In genomic region chr16:1839554-1839953, GRCh38 we compare ENCODE assay signal across 15 cellular contexts. TPM values are rescaled to one million over a fixed set of nuclear protein-coding genes. Genes with fewer than 3 reads are reported as not detected.
DNase-seq lines count a peak whose midpoint lies in the region; ATAC-seq, FAIRE-seq and TF ChIP-seq lines count a peak whose summit lies in the region.
"Had no signal": no experiment of that assay in that cellular context is flagged by ENCODE, and none has a peak within 500 bp of the region (broad histone marks: within the 10 kb centered on the region; RNA-seq: fewer than 3 reads in every experiment).

No MANE protein-coding gene starts in this region.

- H3K18ac ChIP-seq in H1 (ENCODE audit: extremely low read depth, low read length), result no peak overlapping the region

- no TSS peak for BruUV-seq in PC-3 (replicated peaks; lab: Mats Ljungman, UMichigan)

- FAIRE-seq in H1 (lab: Jason Lieb, UNC), result no peak
- no peak for FAIRE-seq in D721Med (lab: Jason Lieb, UNC)

- no peak overlapping the region for H3K4me2 ChIP-seq in PC-3 (ENCODE audit: low read length)
- no peak overlapping the region for H3K4me2 ChIP-seq in H1 (ENCODE audit: insufficient read depth in 1 of 2, low read depth in 2 of 2, low read length in 2 of 2)
- H3K4me2 ChIP-seq: KMS-11, smooth muscle cell had no signal

- H3K27ac ChIP-seq in PC-3 (ENCODE audit: low read length) (0 out of 2 replicates have a peak overlapping the region, but pooled peaks have one; percentile 12), H1 (ENCODE audit: low read depth, low read length) (no peak overlapping the region), mesodermal cell (ENCODE audit: low read depth, low read length, severe bottlenecking) (peak overlapping the region; percentile 16), upper lobe of left lung (no peak overlapping the region)
- H3K27ac ChIP-seq: KMS-11, suprapubic skin had no signal

- H2AFZ ChIP-seq in PC-3 (ENCODE audit: low read length) (no peak overlapping the region), H1 (ENCODE audit: low read length) (no peak overlapping the region)

- no peak overlapping the region for H2BK120ac ChIP-seq in H1 (replicated peaks; ENCODE audit: low read depth, low read length)

- no peak overlapping the region for H3K23ac ChIP-seq in H1 (ENCODE audit: insufficient read length)

- no peak overlapping the region for H2BK5ac ChIP-seq in H1 (ENCODE audit: low read depth, low read length)

- H2AK5ac ChIP-seq in H1 (ENCODE audit: low read depth, low read length), result no peak overlapping the region

- H3K4me1 ChIP-seq in PC-3 (ENCODE audit: insufficient read depth, low read length), result no peaks in the 10 kb centered on the region
- no peaks in the 10 kb centered on the region for H3K4me1 ChIP-seq in H1 (replicated peaks in 1 of 4; ENCODE audit: control insufficient read depth in 3 of 4, insufficient read depth in 4 of 4, low read length in 3 of 4)
- no peaks in the 10 kb centered on the region for H3K4me1 ChIP-seq in mesodermal cell (ENCODE audit: control insufficient read depth, insufficient read depth, low read length, poor library complexity, severe bottlenecking)
- H3K4me1 ChIP-seq in upper lobe of left lung, result no peaks in the 10 kb centered on the region

- no peaks in the 10 kb centered on the region for H3K9me3 ChIP-seq in PC-3 (ENCODE audit: low read length)
- no peaks in the 10 kb centered on the region for H3K9me3 ChIP-seq in H1 (ENCODE audit: insufficient read depth in 2 of 2, low read depth in 1 of 2, low read length in 1 of 2)
- H3K9me3 ChIP-seq in mesodermal cell (ENCODE audit: control insufficient read depth, low read length), result no peaks in the 10 kb centered on the region
- no peaks in the 10 kb centered on the region for H3K9me3 ChIP-seq in upper lobe of left lung
- H3K9me3 ChIP-seq: suprapubic skin had no signal

- H3K79me2 ChIP-seq in PC-3 (ENCODE audit: low read length) (no peaks in the 10 kb centered on the region), H1 (ENCODE audit: control insufficient read depth in 1 of 2, insufficient read depth in 2 of 2, low read length in 2 of 2) (no peaks in the 10 kb centered on the region)

- no peak overlapping the region for H3K14ac ChIP-seq in H1 (ENCODE audit: insufficient read length)

- H3K4me3 ChIP-seq in PC-3 (ENCODE audit: low read length) (no peak overlapping the region), H1 (ENCODE audit: extremely low read depth in 1 of 4, insufficient read depth in 2 of 4, low read depth in 3 of 4, low read length in 4 of 4) (no peak overlapping the region), mesodermal cell (ENCODE audit: extremely low read depth, insufficient read depth, low read length, poor library complexity, severe bottlenecking) (no peak overlapping the region), upper lobe of left lung (no peak overlapping the region)
- H3K4me3 ChIP-seq: smooth muscle cell, suprapubic skin had no signal

- DNase-seq in GM04503 (ENCODE audit: low read depth) (peak; percentile 42), PC-3 (no peak), H1 (ENCODE audit: low read depth in 1 of 2, low spot score in 2 of 2) (no peak), D721Med (ENCODE audit: insufficient read length, low spot score) (no peak), upper lobe of left lung (no peak)
- DNase-seq: dermis blood vessel endothelial cell, NCI-H526 had no signal

- CTCF ChIA-PET in PC-3 (lab: Charles Lee), result no interaction called here
- CTCF ChIA-PET in H1 (lab: Charles Lee; ENCODE audit: partially characterized antibody), result interaction anchor here (0.6 kb wide), 1 partner anchor 753 kb away, joined by 3 read pairs; no protein-coding TSS in a partner anchor

- H3K56ac ChIP-seq in H1 (replicated peaks; ENCODE audit: insufficient read length, low read depth, low read length), result no peak overlapping the region

- H4K8ac ChIP-seq in H1 (ENCODE audit: extremely low read depth, insufficient read depth, low read length), result peak overlapping the region; percentile 71; the same call in 1 of the 2 replicates

- H2BK12ac ChIP-seq in H1 (ENCODE audit: low read depth, low read length), result no peak overlapping the region

- whole genome bisulfite sequencing in H1 (ENCODE audit: extremely low coverage in 1 of 2, insufficient coverage in 1 of 2, insufficient read length in 1 of 2, insufficient replicate concordance in 2 of 2, low coverage in 1 of 2, low lambda C conversion rate in 2 of 2, missing lambda C conversion rate in 1 of 2), 2 experiments, result 73% methylated on average over 9 of the region's 9 CpGs; no CpG with 5 or more reads in 1 of the 2 experiments
- WGBS in mesodermal cell (ENCODE audit: insufficient coverage in 2 of 2), 2 experiments, result 71 to 83% methylated on average over 8 of the region's 9 CpGs
- WGBS in upper lobe of left lung, 2 donors, result 76 to 82% methylated on average over 9 of the region's 9 CpGs

- no peak overlapping the region for H4K91ac ChIP-seq in H1 (replicated peaks; ENCODE audit: insufficient read length, low read length)

- no peak for TF ChIP-seq EP300 in H1 (IDR thresholded peaks at IDR 0.05; ENCODE audit: borderline replicate concordance in 1 of 2, low read depth in 2 of 2, low read length in 2 of 2)
- TF ChIP-seq EP300 in upper lobe of left lung (IDR thresholded peaks at IDR 0.05), result no peak

- TF ChIP-seq POLR2A in H1 (IDR thresholded peaks at IDR 0.05; ENCODE audit: control extremely low read depth in 1 of 2, low read depth in 2 of 2, low read length in 2 of 2) (no peak), upper lobe of left lung (IDR thresholded peaks at IDR 0.05) (no peak)

- peak; percentile 59 for ATAC-seq in PC-3
- no peak for ATAC-seq in GM19467 (IDR thresholded peaks at IDR 0.05; ENCODE audit: unreplicated experiment)
- ATAC-seq in HG03095 (IDR thresholded peaks at IDR 0.05; ENCODE audit: unreplicated experiment), result no peak
- ATAC-seq in upper lobe of left lung (ENCODE audit: low FRiP score in 2 of 2), result no peak
- ATAC-seq: left lobe of liver had no signal

- H3K9ac ChIP-seq in PC-3 (ENCODE audit: low read length) (no peak overlapping the region), H1 (replicated peaks in 1 of 4; ENCODE audit: extremely low read depth in 1 of 4, low read depth in 3 of 4, low read length in 3 of 4) (no peak overlapping the region)
- H3K9ac ChIP-seq: KMS-11 had no signal

- POLR2A ChIA-PET in PC-3 (lab: Charles Lee; ENCODE audit: unreplicated experiment), result no interaction called here
- POLR2A ChIA-PET in H1 (lab: Charles Lee; ENCODE audit: partially characterized antibody), result no interaction called here

- H4K20me1 ChIP-seq in PC-3 (ENCODE audit: low read length) (no peaks in the 10 kb centered on the region), H1 (replicated peaks in 1 of 2; ENCODE audit: control insufficient read depth in 1 of 2, insufficient read depth in 2 of 2, low read length in 2 of 2) (no peaks in the 10 kb centered on the region)

- TF ChIP-seq CTCF in PC-3 (conservative IDR thresholded peaks at IDR 0.05; ENCODE audit: low read depth, low read length), result no peak
- no peak for TF ChIP-seq CTCF in H1 (IDR thresholded peaks at IDR 0.05; ENCODE audit: control extremely low read depth in 1 of 3, insufficient read depth in 1 of 3, low read depth in 1 of 3, low read length in 3 of 3)
- TF ChIP-seq CTCF in D721Med (IDR thresholded peaks at IDR 0.05; ENCODE audit: insufficient read depth, missing control alignments), result no peak
- no peak for TF ChIP-seq CTCF in upper lobe of left lung (IDR thresholded peaks at IDR 0.05)

- no peak for TF ChIP-seq RAD21 in H1 (IDR thresholded peaks at IDR 0.05 in 1 of 2, conservative IDR thresholded peaks at IDR 0.05 in 1 of 2; ENCODE audit: low read depth in 2 of 2, low read length in 2 of 2)

- H3K23me2 ChIP-seq in H1 (ENCODE audit: low read depth, low read length), result no peaks in the 10 kb centered on the region

- H2BK20ac ChIP-seq in H1 (ENCODE audit: low read length), result no peak overlapping the region

- H3F3A ChIP-seq in PC-3 (ENCODE audit: low read length, unreplicated experiment), result no peaks in the 10 kb centered on the region

- H3K36me3 ChIP-seq in PC-3 (ENCODE audit: low read depth, low read length) (no peaks in the 10 kb centered on the region), H1 (ENCODE audit: control insufficient read depth in 2 of 4, insufficient read depth in 4 of 4, low read length in 3 of 4) (no peaks in the 10 kb centered on the region), mesodermal cell (ENCODE audit: control insufficient read depth, insufficient read depth, low read length) (no peaks in the 10 kb centered on the region), upper lobe of left lung (no peaks in the 10 kb centered on the region)
- H3K36me3 ChIP-seq: suprapubic skin had no signal

- H3K9me2 ChIP-seq in PC-3 (replicated peaks; ENCODE audit: low read length), result no peaks in the 10 kb centered on the region

- no peak overlapping the region for H4K5ac ChIP-seq in H1 (ENCODE audit: insufficient read length, low read depth, low read length)

- H2BK15ac ChIP-seq in H1 (ENCODE audit: low read length), result no peak overlapping the region

- H3K4ac ChIP-seq in H1 (replicated peaks; ENCODE audit: insufficient read length, low read depth, low read length), result no peak overlapping the region

- no peaks in the 10 kb centered on the region for H3K27me3 ChIP-seq in PC-3 (ENCODE audit: low read length)
- H3K27me3 ChIP-seq in H1 (replicated peaks in 1 of 4; ENCODE audit: control insufficient read depth in 3 of 4, extremely low read depth in 1 of 4, insufficient read depth in 3 of 4, low read length in 3 of 4), result no peaks in the 10 kb centered on the region; a peak in 2 of 7 replicates
- H3K27me3 ChIP-seq in upper lobe of left lung, result no peaks in the 10 kb centered on the region
- H3K27me3 ChIP-seq: suprapubic skin had no signal

- no peaks in the 10 kb centered on the region for H3K79me1 ChIP-seq in H1 (ENCODE audit: low read depth, low read length)

- intact Hi-C loops in PC-3 (cut with micrococcal nuclease), result no loop called here

RNA-seq across cellular contexts. Expression of gene FAHD1, which starts 12.5 kb away (rescaled TPM):
- total RNA-seq in PC-3 (2014; rRNA removed), result 37.5 and 47.5 TPM in 2 replicates
- 20.4 and 20.5 TPM in 2 replicates for total RNA-seq in H1 (2021; fragmentation: NEBNext Ultra II Directional; extraction: Animal tissue kit (Norgen Biotek cat#: 25700))
- 31.9 and 47.2 TPM in 2 replicates for polyA plus RNA-seq in H1 (2011; rRNA removed)
- polyA plus RNA-seq in H1 (2011; cell fraction: cytosol; rRNA removed), result 40.7 TPM
- 27.8 TPM for polyA plus RNA-seq in H1 (2011; cell fraction: nucleus; rRNA removed)
- polyA plus RNA-seq in H1 (2012, experiment 1 of 2), result 23.1 to 32.1 TPM (median 29.3 TPM) in 4 replicates
- polyA plus RNA-seq in H1 (2012, experiment 2 of 2), result 11.2 TPM
- polyA plus RNA-seq in H1 (2013, experiment 1 of 2), result 16.8 TPM
- polyA plus RNA-seq in H1 (2013, experiment 2 of 2), result 15.8 TPM
- 16.8 and 21.2 TPM in 2 replicates for polyA minus RNA-seq in H1 (2011; rRNA and poly(A)+ RNA removed)
- 25.1 TPM for polyA minus RNA-seq in H1 (2011; cell fraction: cytosol; rRNA and poly(A)+ RNA removed)
- polyA minus RNA-seq in H1 (2011; cell fraction: nucleus; rRNA and poly(A)+ RNA removed), result 32.4 TPM
- 19.3 TPM for polyA plus RNA-seq in mesodermal cell (2013, experiment 1 of 2)
- polyA plus RNA-seq in mesodermal cell (2013, experiment 2 of 2), result 18.0 TPM
- 10 to 100 TPM; 22.1 to 42.1 (median 32.6) TPM for total RNA-seq in upper lobe of left lung

RNA-seq across cellular contexts. Expression of gene HAGH, which starts 12.9 kb away (rescaled TPM):
- total RNA-seq in PC-3 (2014; rRNA removed) (96.9 and 99.5 TPM in 2 replicates), upper lobe of left lung (100 to 1,000 TPM in 5 of 6 donors, 10 to 100 TPM in 1; 84.5 to 251 (median 122) TPM)
- 28.7 and 34.4 TPM in 2 replicates for total RNA-seq in H1 (2021; fragmentation: NEBNext Ultra II Directional; extraction: Animal tissue kit (Norgen Biotek cat#: 25700))
- 40.6 and 65.3 TPM in 2 replicates for polyA plus RNA-seq in H1 (2011; rRNA removed)
- 56.0 TPM for polyA plus RNA-seq in H1 (2011; cell fraction: cytosol; rRNA removed)
- 67.2 TPM for polyA plus RNA-seq in H1 (2011; cell fraction: nucleus; rRNA removed)
- 20.7 to 36.3 TPM (median 31.9 TPM) in 4 replicates for polyA plus RNA-seq in H1 (2012, experiment 1 of 2)
- 18.0 TPM for polyA plus RNA-seq in H1 (2012, experiment 2 of 2)
- 25.3 TPM for polyA plus RNA-seq in H1 (2013, experiment 1 of 2)
- polyA plus RNA-seq in H1 (2013, experiment 2 of 2), result 24.3 TPM
- polyA minus RNA-seq in H1 (2011; rRNA and poly(A)+ RNA removed), result 12.9 and 25.3 TPM in 2 replicates
- 7.7 TPM for polyA minus RNA-seq in H1 (2011; cell fraction: cytosol; rRNA and poly(A)+ RNA removed)
- 13.1 TPM for polyA minus RNA-seq in H1 (2011; cell fraction: nucleus; rRNA and poly(A)+ RNA removed)
- 43.8 TPM for polyA plus RNA-seq in mesodermal cell (2013, experiment 1 of 2)
- 37.6 TPM for polyA plus RNA-seq in mesodermal cell (2013, experiment 2 of 2)

RNA-seq across cellular contexts. Expression of gene MEIOB, which starts 32.4 kb away (rescaled TPM):
- not detected in 2 replicates for total RNA-seq in PC-3 (2014; rRNA removed)
- total RNA-seq in H1 (2021; fragmentation: NEBNext Ultra II Directional; extraction: Animal tissue kit (Norgen Biotek cat#: 25700)), result 0.99 and 1.1 TPM in 2 replicates
- 0.60 and 0.63 TPM in 2 replicates for polyA plus RNA-seq in H1 (2011; rRNA removed)
- 1.3 TPM for polyA plus RNA-seq in H1 (2011; cell fraction: cytosol; rRNA removed)
- polyA plus RNA-seq in H1 (2011; cell fraction: nucleus; rRNA removed), result 2.1 TPM
- 0.34 to 1.0 TPM (median 0.56 TPM) in 4 replicates for polyA plus RNA-seq in H1 (2012, experiment 1 of 2)
- polyA plus RNA-seq in H1 (2012, experiment 2 of 2), result 0.17 TPM
- 1.6 TPM for polyA plus RNA-seq in H1 (2013, experiment 1 of 2)
- polyA plus RNA-seq in H1 (2013, experiment 2 of 2), result 2.2 TPM
- 0.22 and 0.91 TPM in 2 replicates for polyA minus RNA-seq in H1 (2011; rRNA and poly(A)+ RNA removed)
- polyA minus RNA-seq in H1 (2011; cell fraction: cytosol; rRNA and poly(A)+ RNA removed), result not detected
- polyA minus RNA-seq in H1 (2011; cell fraction: nucleus; rRNA and poly(A)+ RNA removed), result 0.50 TPM
- polyA plus RNA-seq in mesodermal cell (2013, experiment 1 of 2), result not detected
- not detected for polyA plus RNA-seq in mesodermal cell (2013, experiment 2 of 2)
- total RNA-seq in upper lobe of left lung, result under 1 TPM in 1 of 6 donors, not detected in 5; 0.54 TPM
- total RNA-seq: dermis blood vessel endothelial cell, neural crest cell had no signal

RNA-seq across cellular contexts. Expression of gene IGFALS, which starts 46.0 kb away (rescaled TPM):
- total RNA-seq in PC-3 (2014; rRNA removed) (not detected in 2 replicates), upper lobe of left lung (10 to 100 TPM in 1 of 6 donors, 1 to 10 TPM in 5; 1.0 to 11.5 (median 3.1) TPM)
- not detected in 2 replicates for total RNA-seq in H1 (2021; fragmentation: NEBNext Ultra II Directional; extraction: Animal tissue kit (Norgen Biotek cat#: 25700))
- polyA plus RNA-seq in H1 (2011; rRNA removed), result 0.03 TPM in 1 of 2 replicates, not detected in the other
- polyA plus RNA-seq in H1 (2011; cell fraction: cytosol; rRNA removed), result 0.05 TPM
- polyA plus RNA-seq in H1 (2011; cell fraction: nucleus; rRNA removed), result 0.07 TPM
- 0.08 to 0.09 TPM in 2 of 4 replicates, not detected in the others for polyA plus RNA-seq in H1 (2012, experiment 1 of 2)
- polyA plus RNA-seq in H1 (2012, experiment 2 of 2), result not detected
- not detected for polyA plus RNA-seq in H1 (2013, experiment 1 of 2)
- polyA plus RNA-seq in H1 (2013, experiment 2 of 2), result not detected
- not detected in 2 replicates for polyA minus RNA-seq in H1 (2011; rRNA and poly(A)+ RNA removed)
- not detected for polyA minus RNA-seq in H1 (2011; cell fraction: cytosol; rRNA and poly(A)+ RNA removed)
- polyA minus RNA-seq in H1 (2011; cell fraction: nucleus; rRNA and poly(A)+ RNA removed), result not detected
- not detected for polyA plus RNA-seq in mesodermal cell (2013, experiment 1 of 2)
- not detected for polyA plus RNA-seq in mesodermal cell (2013, experiment 2 of 2)
- total RNA-seq: dermis blood vessel endothelial cell, smooth muscle cell had no signal
- polyA plus RNA-seq: smooth muscle cell had no signal

RNA-seq across cellular contexts. Expression of gene NUBP2, which starts 56.8 kb away (rescaled TPM):
- 95.1 and 128 TPM in 2 replicates for total RNA-seq in PC-3 (2014; rRNA removed)
- total RNA-seq in H1 (2021; fragmentation: NEBNext Ultra II Directional; extraction: Animal tissue kit (Norgen Biotek cat#: 25700)), result 68.0 and 70.3 TPM in 2 replicates
- polyA plus RNA-seq in H1 (2011; rRNA removed), result 96.9 and 130 TPM in 2 replicates
- 101 TPM for polyA plus RNA-seq in H1 (2011; cell fraction: cytosol; rRNA removed)
- 141 TPM for polyA plus RNA-seq in H1 (2011; cell fraction: nucleus; rRNA removed)
- 44.7 to 70.3 TPM (median 69.2 TPM) in 4 replicates for polyA plus RNA-seq in H1 (2012, experiment 1 of 2)
- polyA plus RNA-seq in H1 (2012, experiment 2 of 2), result 80.2 TPM
- 65.6 TPM for polyA plus RNA-seq in H1 (2013, experiment 1 of 2)
- polyA plus RNA-seq in H1 (2013, experiment 2 of 2), result 61.2 TPM
- 13.2 and 13.3 TPM in 2 replicates for polyA minus RNA-seq in H1 (2011; rRNA and poly(A)+ RNA removed)
- 37.4 TPM for polyA minus RNA-seq in H1 (2011; cell fraction: cytosol; rRNA and poly(A)+ RNA removed)
- polyA minus RNA-seq in H1 (2011; cell fraction: nucleus; rRNA and poly(A)+ RNA removed), result 42.5 TPM
- 60.9 TPM for polyA plus RNA-seq in mesodermal cell (2013, experiment 1 of 2)
- 51.7 TPM for polyA plus RNA-seq in mesodermal cell (2013, experiment 2 of 2)
- total RNA-seq in upper lobe of left lung, result 10 to 100 TPM; 53.2 to 85.6 (median 60.5) TPM

Comparison
In these comparisons a context has a peak if more than half of its experiments do, and no peak if none do; other contexts are left out.
1. H3K27ac ChIP-seq: peak in PC-3 (single experiment) and mesodermal cell (single experiment); none in H1 (single experiment) and upper lobe of left lung (0 of 4).